Comparison of ENCODE assay signal across 13 cellular contexts in genomic region chr5:28896949-28897348, GRCh38.
DNase-seq lines count a peak whose midpoint lies in the region; ATAC-seq, FAIRE-seq and TF ChIP-seq lines count a peak whose summit lies in the region.
"Had no signal": no experiment of that assay in that cellular context is flagged by ENCODE, and none has a peak within 500 bp of the region (broad histone marks: within the 10 kb centered on the region; RNA-seq: fewer than 3 reads in every experiment).

No MANE protein-coding gene starts in this region.

- H3K4me1 Mint-ChIP-seq in activated T-helper 2 cell treated with anti-CD3 and anti-CD28 coated beads, Interferon-gamma antibody, Interleukin-2, Interleukin-4, amounts not matched to agents 10 μg/mL and 5 μg/mL and 100 μg/mL, durations not matched to agents 14 hours and 24 hours and 36 hours (ENCODE audit: low read depth) = no peaks in the 10 kb centered on the region

- H3K4me1 ChIP-seq in right cardiac atrium (ENCODE audit: control insufficient read depth, insufficient read depth, low read length) = no peaks in the 10 kb centered on the region

- no peak overlapping the region for H3K27ac ChIP-seq in right cardiac atrium (ENCODE audit: low read length)
- H3K27ac ChIP-seq: brain microvascular endothelial cell had no signal

- TF ChIP-seq EP300 in Ishikawa (IDR thresholded peaks at IDR 0.05; ENCODE audit: borderline replicate concordance) = no peak

- no peak overlapping the region for H3K4me3 Mint-ChIP-seq in activated T-helper 2 cell treated with anti-CD3 and anti-CD28 coated beads, Interferon-gamma antibody, Interleukin-2, Interleukin-4, amounts not matched to agents 10 μg/mL and 5 μg/mL and 100 μg/mL, durations not matched to agents 14 hours and 24 hours and 36 hours (ENCODE audit: low read depth)

- peaks cover 39% of the 10 kb centered on the region for H3K9me3 Mint-ChIP-seq in activated T-helper 2 cell treated with anti-CD3 and anti-CD28 coated beads, Interferon-gamma antibody, Interleukin-2, Interleukin-4, amounts not matched to agents 10 μg/mL and 5 μg/mL and 100 μg/mL, durations not matched to agents 14 hours and 24 hours and 36 hours

- DNase-seq in D721Med (ENCODE audit: insufficient read length, low spot score) (no peak), SHP77 (lab: John Stamatoyannopoulos, UW) (peak; percentile 29 to 56), iris pigment epithelial cell (ENCODE audit: low read depth) (peak; percentile 1), D341Med (ENCODE audit: low spot score) (no peak), right cardiac atrium (no peak)
- DNase-seq in activated T-helper 2 cell treated with anti-CD3 and anti-CD28 coated beads, Interferon-gamma antibody, Interleukin-2, Interleukin-4, amounts not matched to agents 10 μg/mL and 5 μg/mL and 100 μg/mL, durations not matched to agents 14 hours and 24 hours and 36 hours (ENCODE audit: low spot score) = no peak
- DNase-seq in activated naive CD4-positive, alpha-beta T cell treated with Interleukin-2 at 50 U/mL for 16 hours = no peak
- DNase-seq: brain microvascular endothelial cell; DMS79 treated with DMSO at 0.1 percent for 48 hours; NCI-H146; stimulated activated CD8-positive, alpha-beta memory T cell treated with anti-CD3 and anti-CD28 coated beads, Interleukin-4, amount 100 ng/mL, for 48 hours had no signal

- no peak for FAIRE-seq in D721Med (lab: Jason Lieb, UNC)

- TF ChIP-seq CTCF in D721Med (IDR thresholded peaks at IDR 0.05; ENCODE audit: insufficient read depth, missing control alignments) = peak; percentile 51

- intact Hi-C loops in activated T-helper 2 cell treated with anti-CD3 and anti-CD28 coated beads, Interferon-gamma antibody, Interleukin-2, Interleukin-4, amounts not matched to agents 10 μg/mL and 5 μg/mL and 100 μg/mL, durations not matched to agents 14 hours and 24 hours and 36 hours (cut with micrococcal nuclease) = no loop called here
- intact Hi-C loops in right cardiac atrium (cut with DNase I) = no loop called here

- H3K27me3 ChIP-seq in right cardiac atrium (ENCODE audit: control insufficient read depth, insufficient read depth) = no peaks in the 10 kb centered on the region
- H3K27me3 ChIP-seq: brain microvascular endothelial cell had no signal

- no peaks in the 10 kb centered on the region for H3K9me3 ChIP-seq in right cardiac atrium (ENCODE audit: control insufficient read depth, low read length)

- no peaks in the 10 kb centered on the region for H3K27me3 Mint-ChIP-seq in activated T-helper 2 cell treated with anti-CD3 and anti-CD28 coated beads, Interferon-gamma antibody, Interleukin-2, Interleukin-4, amounts not matched to agents 10 μg/mL and 5 μg/mL and 100 μg/mL, durations not matched to agents 14 hours and 24 hours and 36 hours (ENCODE audit: low read depth)

- H3K4me3 ChIP-seq in right cardiac atrium (ENCODE audit: low read length) = no peak overlapping the region

- ATAC-seq in right cardiac atrium = no peak
- ATAC-seq: Panc1 had no signal

- H3K36me3 Mint-ChIP-seq in activated T-helper 2 cell treated with anti-CD3 and anti-CD28 coated beads, Interferon-gamma antibody, Interleukin-2, Interleukin-4, amounts not matched to agents 10 μg/mL and 5 μg/mL and 100 μg/mL, durations not matched to agents 14 hours and 24 hours and 36 hours (ENCODE audit: low read depth) = no peaks in the 10 kb centered on the region

- H3K27ac Mint-ChIP-seq in activated T-helper 2 cell treated with anti-CD3 and anti-CD28 coated beads, Interferon-gamma antibody, Interleukin-2, Interleukin-4, amounts not matched to agents 10 μg/mL and 5 μg/mL and 100 μg/mL, durations not matched to agents 14 hours and 24 hours and 36 hours = no peak overlapping the region

- TF ChIP-seq RAD21 in Ishikawa (IDR thresholded peaks at IDR 0.05; ENCODE audit: low read depth) = peak; percentile 42; the same call in 1 of the 2 replicates

TF ChIP-seq in Ishikawa, 13 proteins besides CTCF, POLR2A, EP300 and RAD21:
- no peak for TF ChIP-seq MAX (IDR thresholded peaks at IDR 0.05)
- TF ChIP-seq TEAD4 (IDR thresholded peaks at IDR 0.05) = no peak
- no peak for TF ChIP-seq USF1 (IDR thresholded peaks at IDR 0.05)
- TF ChIP-seq CREB1 (IDR thresholded peaks at IDR 0.05; ENCODE audit: low read depth) = no peak
TF ChIP-seq in Ishikawa: peak in this region for 0.

Comparison
In these comparisons a context has a peak if more than half of its experiments do, and no peak if none do; other contexts are left out.
1. DNase-seq: peak in SHP77 (2 of 2) and iris pigment epithelial cell (single experiment); none in D721Med (single experiment), D341Med (single experiment), activated T-helper 2 cell treated with anti-CD3 and anti-CD28 coated beads, Interferon-gamma antibody, Interleukin-2, Interleukin-4, amounts not matched to agents 10 μg/mL and 5 μg/mL and 100 μg/mL, durations not matched to agents 14 hours and 24 hours and 36 hours (single experiment), right cardiac atrium (0 of 3) and activated naive CD4-positive, alpha-beta T cell treated with Interleukin-2 at 50 U/mL for 16 hours (single experiment).